8 cellular contexts compared by ENCODE assay signal in genomic region chr3:192397012-192397411, GRCh38.
"Had no signal": no experiment of that assay in that cellular context is flagged by ENCODE, and none has a peak within 500 bp of the region (broad histone marks: within the 10 kb centered on the region; RNA-seq: fewer than 3 reads in every experiment).

No MANE protein-coding gene starts in this region.

- DNase-seq: GDM1, GF-D8 had no signal

- FAIRE-seq: G401.6, GM12878, GM12891, GM12892, GM18507, GM19239 had no signal

- ATAC-seq: GM12878 had no signal

- H3K4me3 ChIP-seq: GM12878 had no signal
